7 cellular contexts compared by ENCODE assay signal in genomic region chr1:144882343-144882742, GRCh38.
A peak's percentile ranks its signal among the peaks of the same experiment; 100 is the strongest.
DNase-seq lines count a peak whose midpoint lies in the region; TF ChIP-seq lines count a peak whose summit lies in the region.
"Not testable (repeated sequence)": the region's sequence is repeated elsewhere in the genome, so short reads cannot be mapped to it uniquely, and the experiment has no call there.

No MANE protein-coding gene starts in this region.

- H2AFZ ChIP-seq in KMS-11 (ENCODE audit: low read depth); osteoblast (ENCODE audit: low read length): not testable (repeated sequence)

- not testable (repeated sequence) for H3K4me1 ChIP-seq in KMS-11 (ENCODE audit: low read depth, poor library complexity, severe bottlenecking); osteoblast (ENCODE audit: insufficient read depth, low read length)

- H3K4me3 ChIP-seq in AG09309 (ENCODE audit: control insufficient read depth, low read depth, low read length) (peak overlapping the region; percentile 17; the same call in 1 of the 2 replicates), WI38 (ENCODE audit: low read depth, low read length) (peak overlapping the region; percentile 39), cardiac fibroblast (replicated peaks in 1 of 2; ENCODE audit: low read depth in 2 of 2, low read length in 2 of 2) (peak overlapping the region; percentile 34 to 36), foreskin fibroblast (ENCODE audit: low read depth in 1 of 2, low read length in 2 of 2) (peak overlapping the region; percentile 24 to 33), osteoblast (ENCODE audit: insufficient read depth, low read length) (peak overlapping the region; percentile 43)
- H3K4me3 ChIP-seq in KMS-11 (IDR thresholded peaks at IDR 0.05; ENCODE audit: insufficient read depth, low read depth, low read length): not testable (repeated sequence)

- not testable (repeated sequence) for H3K36me3 ChIP-seq in KMS-11 (ENCODE audit: insufficient read depth); osteoblast (ENCODE audit: insufficient read depth, low read length)

- DNase-seq in AG09309 (ENCODE audit: low read depth); cardiac fibroblast (ENCODE audit: low read depth in 2 of 2); foreskin fibroblast; osteoblast (ENCODE audit: insufficient read length, low spot score, missing footprints): not testable (repeated sequence)
- peak; percentile 23 for DNase-seq in stimulated activated CD8-positive, alpha-beta memory T cell treated with anti-CD3 and anti-CD28 coated beads, Interleukin-4, amount 100 ng/mL, for 48 hours

- not testable (repeated sequence) for H3K27ac ChIP-seq in KMS-11; osteoblast (ENCODE audit: low read depth, low read length)

- H3K4me2 ChIP-seq in KMS-11: peak overlapping the region; percentile 60; the same call in 1 of the 2 replicates
- not testable (repeated sequence) for H3K4me2 ChIP-seq in osteoblast (ENCODE audit: insufficient read depth, low read length)

- H3K27me3 ChIP-seq in KMS-11 (ENCODE audit: insufficient read depth, low read depth); osteoblast (ENCODE audit: insufficient read depth, low read length): not testable (repeated sequence)

- not testable (repeated sequence) for H3K9me3 ChIP-seq in osteoblast (ENCODE audit: low read depth, low read length)

- not testable (repeated sequence) for H4K20me1 ChIP-seq in KMS-11 (ENCODE audit: insufficient read depth); osteoblast (ENCODE audit: insufficient read depth, low read length)

- not testable (repeated sequence) for TF ChIP-seq CTCF in AG09309 (IDR thresholded peaks at IDR 0.05; ENCODE audit: control insufficient read depth, insufficient read depth, low read depth, low read length, missing control alignments); KMS-11 (conservative IDR thresholded peaks at IDR 0.05; ENCODE audit: low read depth, low read length); WI38 (IDR thresholded peaks at IDR 0.05; ENCODE audit: low read depth, low read length); cardiac fibroblast (IDR thresholded peaks at IDR 0.05; ENCODE audit: low read depth, low read length); foreskin fibroblast (IDR thresholded peaks at IDR 0.05; ENCODE audit: low read depth, low read length); osteoblast (IDR thresholded peaks at IDR 0.05; ENCODE audit: extremely low read depth, low read depth, low read length)

- not testable (repeated sequence) for H3K9ac ChIP-seq in KMS-11

- H3K79me2 ChIP-seq in KMS-11 (ENCODE audit: insufficient read depth, low read depth); osteoblast (ENCODE audit: insufficient read depth, low read length): not testable (repeated sequence)
